Comparison of ENCODE assay signal across 9 cellular contexts in the genomic region with DNA sequence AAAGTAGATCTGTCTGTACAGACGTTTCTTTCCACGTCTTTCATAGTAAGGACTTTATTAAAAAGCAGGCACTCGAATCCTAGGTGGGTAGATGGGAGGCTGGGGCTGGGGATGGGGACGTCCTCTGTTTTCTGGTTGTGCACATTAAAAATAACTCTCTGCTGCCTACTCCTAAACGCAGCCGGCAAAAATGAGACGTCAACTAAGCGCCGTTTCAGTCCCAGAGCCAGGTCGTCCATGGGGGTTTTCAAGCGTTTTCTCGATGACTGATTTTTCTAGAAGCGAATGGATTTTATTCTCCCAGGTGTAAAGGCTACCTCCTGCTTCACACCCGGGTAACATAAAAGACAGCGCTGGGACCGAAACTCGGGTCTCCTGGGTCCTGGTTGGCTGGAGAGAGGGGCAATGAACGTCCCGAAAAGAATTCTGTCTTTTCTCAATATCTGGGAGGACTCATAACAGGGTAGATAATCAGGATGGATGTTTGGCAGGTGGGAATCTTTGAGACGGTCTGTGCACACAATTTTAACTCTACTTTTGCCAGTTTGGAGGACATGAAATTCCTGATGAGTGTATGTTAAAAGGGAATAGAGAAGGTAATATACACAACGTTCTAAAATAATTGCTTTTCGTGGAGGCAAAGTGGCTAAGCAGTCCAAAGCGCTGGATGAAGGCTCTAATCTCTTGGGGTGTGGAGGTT. TPM values are rescaled to one million over a fixed set of nuclear protein-coding genes. Genes with fewer than 3 reads are reported as not detected.
DNase-seq lines count a peak whose midpoint lies in the region; ATAC-seq, FAIRE-seq and TF ChIP-seq lines count a peak whose summit lies in the region.
"Had no signal": no experiment of that assay in that cellular context is flagged by ENCODE, and none has a peak within 500 bp of the region (broad histone marks: within the 10 kb centered on the region; RNA-seq: fewer than 3 reads in every experiment).

No MANE protein-coding gene starts in this region.

- WGBS in K562 (ENCODE audit: insufficient coverage, low coverage, missing lambda C conversion rate), result 1% methylated on average over 23 of the region's 23 CpGs

- peaks cover 23% of the 10 kb centered on the region for H3K79me2 ChIP-seq in K562 (ENCODE audit: control insufficient read depth, insufficient read depth, low read length)
- no peaks in the 10 kb centered on the region for H3K79me2 ChIP-seq in OCI-LY7 (ENCODE audit: insufficient read depth, low read depth, low read length)

- POLR2A ChIA-PET in K562 (lab: Yijun Ruan, JAX) (no interaction called here), OCI-LY7 (lab: Charles Lee) (no interaction called here)

- peaks cover 11 to 34% (median 28%) of the 10 kb centered on the region in 10 experiments; a peak in 19 of 20 replicates for H3K4me1 ChIP-seq in BLaER1 treated with 17β-estradiol and CSF1 and Interleukin-3, amounts not matched to agents 10 nM and 100 nM
- H3K4me1 ChIP-seq in K562 (replicated peaks in 1 of 2; ENCODE audit: control insufficient read depth in 2 of 2, insufficient read depth in 2 of 2, low read length in 2 of 2), result peaks cover 9 to 26% of the 10 kb centered on the region in 2 experiments
- H3K4me1 ChIP-seq in OCI-LY7 (ENCODE audit: insufficient read depth, low read length, poor library complexity, severe bottlenecking), result no peaks in the 10 kb centered on the region

- H4K20me1 ChIP-seq in BLaER1 treated with 17β-estradiol and CSF1 and Interleukin-3, amounts not matched to agents 10 nM and 100 nM, result no peaks in the 10 kb centered on the region
- no peaks in the 10 kb centered on the region for H4K20me1 ChIP-seq in K562 (replicated peaks; ENCODE audit: control insufficient read depth, insufficient read depth, low read length)
- no peaks in the 10 kb centered on the region for H4K20me1 ChIP-seq in OCI-LY7 (ENCODE audit: insufficient read depth, low read length)

- peaks cover 30 to 40% (median 35%) of the 10 kb centered on the region in 11 experiments for H3K27me3 ChIP-seq in BLaER1 treated with 17β-estradiol and CSF1 and Interleukin-3, amounts not matched to agents 10 nM and 100 nM
- H3K27me3 ChIP-seq in K562 (ENCODE audit: control insufficient read depth in 2 of 2, insufficient read depth in 2 of 2, low read length in 2 of 2), result no peaks in the 10 kb centered on the region

- DNase-seq in K562 (ENCODE audit: extremely low read depth in 1 of 4, low spot score in 3 of 4) (peak in 3 of 4 experiments; percentile 38 to 62 (median 41)), naive B cell (no peak), OCI-LY7 (ENCODE audit: low spot score) (no peak), AG08396 (ENCODE audit: low spot score) (no peak)
- DNase-seq in activated effector memory CD4-positive, alpha-beta T cell treated with anti-CD3 and anti-CD28 coated beads, Interleukin-2, amount 50 U/mL, for 16 hours, result no peak

- TF ChIP-seq CTCF in K562 (IDR thresholded peaks at IDR 0.05 in 2 of 3, conservative IDR thresholded peaks at IDR 0.05 in 1 of 3; ENCODE audit: insufficient read depth in 2 of 3, low read depth in 1 of 3, low read length in 3 of 3) (no peak), OCI-LY7 (conservative IDR thresholded peaks at IDR 0.05; ENCODE audit: low read length) (no peak)

- peaks cover 66 to 83% (median 73%) of the 10 kb centered on the region in 3 donors for H3K27me3 Mint-ChIP-seq in naive B cell

- H3K4me1 Mint-ChIP-seq in naive B cell, result peaks cover 17 to 23% (median 23%) of the 10 kb centered on the region in 3 donors

- in situ Hi-C loops in K562 (cut with MboI), result loop anchor here (5.0 kb wide), 1 partner anchor 192 kb away; no protein-coding TSS in a partner anchor

- no peak overlapping the region for H3K27ac ChIP-seq in BLaER1 treated with 17β-estradiol and CSF1 and Interleukin-3, amounts not matched to agents 10 nM and 100 nM
- peak overlapping the region; percentile 88 for H3K27ac ChIP-seq in K562 (ENCODE audit: extremely low read depth, low read depth, low read length)
- no peak overlapping the region for H3K27ac ChIP-seq in OCI-LY7 (ENCODE audit: low read depth, low read length, poor library complexity, severe bottlenecking)

- H3K4me3 ChIP-seq in BLaER1 treated with 17β-estradiol and CSF1 and Interleukin-3, amounts not matched to agents 10 nM and 100 nM, result peak overlapping the region; percentile 49 to 68 (median 57)
- H3K4me3 ChIP-seq in K562, result peak overlapping the region; percentile 57
- no peak overlapping the region for H3K4me3 ChIP-seq in OCI-LY7 (ENCODE audit: low read depth, low read length, poor library complexity, severe bottlenecking)

- intact Hi-C loops in K562 (cut with micrococcal nuclease) (loop anchor here (10.0 kb wide), 1 partner anchor 324 kb away; no protein-coding TSS in a partner anchor), OCI-LY7 (cut with micrococcal nuclease; ENCODE audit: unreplicated experiment) (no loop called here)

- no peaks in the 10 kb centered on the region for H3K9me1 ChIP-seq in K562 (ENCODE audit: control insufficient read depth, insufficient read depth, low read length)

- no peaks in the 10 kb centered on the region for H3K9me2 ChIP-seq in OCI-LY7 (ENCODE audit: insufficient read depth, low read length)

- ATAC-seq in HG02798 (IDR thresholded peaks at IDR 0.05; ENCODE audit: poor library complexity, unreplicated experiment) (peak; percentile 11), K562 (peak; percentile 46), naive B cell (ENCODE audit: low read depth in 2 of 2) (no peak), esophagus mucosa (no peak)

- FAIRE-seq in K562 (lab: Jason Lieb, UNC), result no peak

- no peaks in the 10 kb centered on the region for H3K36me3 ChIP-seq in BLaER1 treated with 17β-estradiol and CSF1 and Interleukin-3, amounts not matched to agents 10 nM and 100 nM
- H3K36me3 ChIP-seq in K562 (ENCODE audit: control insufficient read depth, insufficient read depth, low read length), result no peaks in the 10 kb centered on the region
- H3K36me3 ChIP-seq in OCI-LY7 (ENCODE audit: insufficient read depth, low read length), result no peaks in the 10 kb centered on the region

- TF ChIP-seq RAD21 in K562 (CRISPR knock-in tag; conservative IDR thresholded peaks at IDR 0.05 in 1 of 2, IDR thresholded peaks at IDR 0.05 in 1 of 2), result no peak

- CTCF ChIA-PET in K562 (lab: Yijun Ruan, JAX; ENCODE audit: low intra/inter-chr PET ratio) (interaction anchor here (0.6 kb wide), 1 partner anchor 281 kb away, joined by 3 read pairs; no protein-coding TSS in a partner anchor), OCI-LY7 (lab: Charles Lee; ENCODE audit: unreplicated experiment) (no interaction called here)

- peak overlapping the region; percentile 17 to 85 (median 62) for H3K4me3 Mint-ChIP-seq in naive B cell

- TF ChIP-seq EP300 in K562 (IDR thresholded peaks at IDR 0.05; ENCODE audit: low read length), result no peak

- BruUV-seq in K562 (replicated peaks; lab: Mats Ljungman, UMichigan) (TSS peak; percentile 57), OCI-LY7 (replicated peaks; lab: Mats Ljungman, UMichigan) (no TSS peak)

- H3K4me2 ChIP-seq in BLaER1 treated with 17β-estradiol and CSF1 and Interleukin-3, amounts not matched to agents 10 nM and 100 nM, result peak overlapping the region; percentile 84 to 96 (median 88)
- H3K4me2 ChIP-seq in K562 (ENCODE audit: insufficient read depth, low read length), result peak overlapping the region; percentile 88
- H3K4me2 ChIP-seq in OCI-LY7 (ENCODE audit: low read length), result no peak overlapping the region

- no peak for TF ChIP-seq POLR2A in K562 (conservative IDR thresholded peaks at IDR 0.05)

- peak overlapping the region in 7 of 11 experiments; percentile 37 to 55 (median 44); a peak in 10 of 22 replicates for H3K9ac ChIP-seq in BLaER1 treated with 17β-estradiol and CSF1 and Interleukin-3, amounts not matched to agents 10 nM and 100 nM
- H3K9ac ChIP-seq in K562 (ENCODE audit: insufficient read depth in 1 of 2, low read depth in 2 of 2, low read length in 2 of 2), result peak overlapping the region; percentile 81 to 94

- no peak overlapping the region for H3K27ac Mint-ChIP-seq in naive B cell

- H3K36me3 Mint-ChIP-seq in naive B cell, result peaks cover 0 to 3% of the 10 kb centered on the region in 2 donors

- H3K9me3 ChIP-seq in BLaER1 treated with 17β-estradiol and CSF1 and Interleukin-3, amounts not matched to agents 10 nM and 100 nM (replicated peaks in 1 of 11), result no peaks in the 10 kb centered on the region
- H3K9me3 ChIP-seq in K562 (replicated peaks; ENCODE audit: control insufficient read depth, insufficient read depth, low read depth, low read length) (no peaks in the 10 kb centered on the region), OCI-LY7 (ENCODE audit: low read length) (no peaks in the 10 kb centered on the region)

- H2AFZ ChIP-seq in K562 (ENCODE audit: low read depth, low read length), result peak overlapping the region; percentile 91
- H2AFZ ChIP-seq in OCI-LY7 (ENCODE audit: low read length), result no peak overlapping the region

- H3K9me3 Mint-ChIP-seq in naive B cell, result peaks cover 0 to 17% (median 2%) of the 10 kb centered on the region in 7 donors

RNA-seq across cellular contexts. Expression of gene GPX6, which starts 25.3 kb away (rescaled TPM):
- total RNA-seq in K562 (2011; cell fraction: chromatin; rRNA removed; ENCODE audit: low replicate concordance), result not detected in 2 replicates
- not detected in 2 replicates for total RNA-seq in K562 (2011; cell fraction: nucleolus; rRNA removed)
- not detected in 2 replicates for total RNA-seq in K562 (2011; cell fraction: nucleoplasm; rRNA removed)
- total RNA-seq in K562 (2014; rRNA removed) (not detected in 2 replicates), K562 (2014; rRNA removed; fragmentation: Illumina TruSeq; extraction: Trizol) (not detected in 2 replicates), K562 (2015; rRNA removed; fragmentation: Illumina TruSeq; extraction: Trizol) (not detected in 2 replicates), K562 (2021) (not detected in 2 replicates), esophagus mucosa (not detected), OCI-LY7 (2022) (not detected in 2 replicates)
- polyA plus RNA-seq in K562 (2011; rRNA removed) (not detected in 2 replicates), K562 (2014; fragmentation: Illumina TruSeq; extraction: Trizol) (not detected in 2 replicates), K562 (2014; fragmentation: Nextera tagmentation; extraction: Ambion mirVana) (not detected), K562 (2014; rRNA removed) (not detected in 2 replicates), naive B cell (ENCODE audit: low read depth in 6 of 6) (not detected)
- polyA plus RNA-seq in K562 (2011; cell fraction: cytosol; rRNA removed), result not detected in 2 replicates
- not detected in 2 replicates for polyA plus RNA-seq in K562 (2011; cell fraction: nucleus; rRNA removed)
- polyA plus RNA-seq in K562 (2012), result not detected in 2 replicates
- not detected in 2 replicates for polyA minus RNA-seq in K562 (2011; rRNA and poly(A)+ RNA removed)
- polyA minus RNA-seq in K562 (2011; cell fraction: cytosol; rRNA and poly(A)+ RNA removed), result not detected in 2 replicates
- polyA minus RNA-seq in K562 (2011; cell fraction: nucleus; rRNA and poly(A)+ RNA removed), result not detected in 2 replicates
- total RNA-seq in OCI-LY7 (2014; rRNA removed; shearing (Covaris generic)), result not detected in 2 replicates
- total RNA-seq: dermis microvascular lymphatic vessel endothelial cell had no signal

RNA-seq across cellular contexts. Expression of gene GPX5, which starts 35.3 kb away (rescaled TPM):
- total RNA-seq in K562 (2011; cell fraction: chromatin; rRNA removed; ENCODE audit: low replicate concordance), result not detected in 2 replicates
- total RNA-seq in K562 (2011; cell fraction: nucleolus; rRNA removed), result not detected in 2 replicates
- 0.22 TPM in 1 of 2 replicates, not detected in the other for total RNA-seq in K562 (2011; cell fraction: nucleoplasm; rRNA removed)
- total RNA-seq in K562 (2014; rRNA removed) (not detected in 2 replicates), K562 (2014; rRNA removed; fragmentation: Illumina TruSeq; extraction: Trizol) (0.18 TPM in 1 of 2 replicates, not detected in the other), K562 (2015; rRNA removed; fragmentation: Illumina TruSeq; extraction: Trizol) (not detected in 2 replicates), K562 (2021) (not detected in 2 replicates), esophagus mucosa (not detected), OCI-LY7 (2022) (not detected in 2 replicates)
- polyA plus RNA-seq in K562 (2011; rRNA removed) (not detected in 2 replicates), K562 (2014; fragmentation: Illumina TruSeq; extraction: Trizol) (not detected in 2 replicates), K562 (2014; fragmentation: Nextera tagmentation; extraction: Ambion mirVana) (under 1 TPM in 1 of 2 experiments, not detected in 1; 0.15 TPM), K562 (2014; rRNA removed) (0.07 TPM in 1 of 2 replicates, not detected in the other), naive B cell (ENCODE audit: low read depth in 6 of 6) (not detected)
- not detected in 2 replicates for polyA plus RNA-seq in K562 (2011; cell fraction: cytosol; rRNA removed)
- not detected in 2 replicates for polyA plus RNA-seq in K562 (2011; cell fraction: nucleus; rRNA removed)
- 0.08 and 1.9 TPM in 2 replicates for polyA plus RNA-seq in K562 (2012)
- polyA minus RNA-seq in K562 (2011; rRNA and poly(A)+ RNA removed), result 0.14 TPM in 1 of 2 replicates, not detected in the other
- not detected in 2 replicates for polyA minus RNA-seq in K562 (2011; cell fraction: cytosol; rRNA and poly(A)+ RNA removed)
- not detected in 2 replicates for polyA minus RNA-seq in K562 (2011; cell fraction: nucleus; rRNA and poly(A)+ RNA removed)
- total RNA-seq in OCI-LY7 (2014; rRNA removed; shearing (Covaris generic)), result 0.09 TPM in 1 of 2 replicates, not detected in the other
- total RNA-seq: dermis microvascular lymphatic vessel endothelial cell had no signal

RNA-seq across cellular contexts. Expression of gene ZSCAN23, which starts 47.0 kb away (rescaled TPM):
- total RNA-seq in K562 (2011; cell fraction: chromatin; rRNA removed; ENCODE audit: low replicate concordance), result 0.90 and 1.3 TPM in 2 replicates
- 0.17 and 0.66 TPM in 2 replicates for total RNA-seq in K562 (2011; cell fraction: nucleolus; rRNA removed)
- 0.59 and 0.92 TPM in 2 replicates for total RNA-seq in K562 (2011; cell fraction: nucleoplasm; rRNA removed)
- total RNA-seq in K562 (2014; rRNA removed) (0.05 and 0.16 TPM in 2 replicates), K562 (2014; rRNA removed; fragmentation: Illumina TruSeq; extraction: Trizol) (0.25 and 0.32 TPM in 2 replicates), K562 (2015; rRNA removed; fragmentation: Illumina TruSeq; extraction: Trizol) (0.29 and 0.30 TPM in 2 replicates), K562 (2021) (0.22 and 0.34 TPM in 2 replicates), esophagus mucosa (0.72 TPM), OCI-LY7 (2022) (not detected in 2 replicates)
- polyA plus RNA-seq in K562 (2011; rRNA removed) (0.24 and 0.49 TPM in 2 replicates), K562 (2014; fragmentation: Illumina TruSeq; extraction: Trizol) (0.18 and 0.19 TPM in 2 replicates), K562 (2014; fragmentation: Nextera tagmentation; extraction: Ambion mirVana) (under 1 TPM in 1 of 2 experiments, not detected in 1; 0.08 TPM), K562 (2014; rRNA removed) (0.17 and 0.38 TPM in 2 replicates), naive B cell (ENCODE audit: low read depth in 6 of 6) (not detected)
- polyA plus RNA-seq in K562 (2011; cell fraction: cytosol; rRNA removed), result 0.21 TPM in 1 of 2 replicates, not detected in the other
- 0.36 and 0.72 TPM in 2 replicates for polyA plus RNA-seq in K562 (2011; cell fraction: nucleus; rRNA removed)
- 0.25 and 0.29 TPM in 2 replicates for polyA plus RNA-seq in K562 (2012)
- polyA minus RNA-seq in K562 (2011; rRNA and poly(A)+ RNA removed), result 0.25 and 1.1 TPM in 2 replicates
- polyA minus RNA-seq in K562 (2011; cell fraction: cytosol; rRNA and poly(A)+ RNA removed), result not detected in 2 replicates
- polyA minus RNA-seq in K562 (2011; cell fraction: nucleus; rRNA and poly(A)+ RNA removed), result 0.40 and 1.4 TPM in 2 replicates
- not detected in 2 replicates for total RNA-seq in OCI-LY7 (2014; rRNA removed; shearing (Covaris generic))

Comparison
In these comparisons a context has a peak if more than half of its experiments do, and no peak if none do; other contexts are left out.
1. ATAC-seq: peak in HG02798 (single experiment) and K562 (single experiment); none in naive B cell (0 of 2) and esophagus mucosa (single experiment).
2. DNase-seq: peak in K562 (3 of 4); none in naive B cell (single experiment), activated effector memory CD4-positive, alpha-beta T cell treated with anti-CD3 and anti-CD28 coated beads, Interleukin-2, amount 50 U/mL, for 16 hours (single experiment), OCI-LY7 (single experiment) and AG08396 (single experiment).